Comparison of ENCODE assay signal across 34 cellular contexts in the genomic region with DNA sequence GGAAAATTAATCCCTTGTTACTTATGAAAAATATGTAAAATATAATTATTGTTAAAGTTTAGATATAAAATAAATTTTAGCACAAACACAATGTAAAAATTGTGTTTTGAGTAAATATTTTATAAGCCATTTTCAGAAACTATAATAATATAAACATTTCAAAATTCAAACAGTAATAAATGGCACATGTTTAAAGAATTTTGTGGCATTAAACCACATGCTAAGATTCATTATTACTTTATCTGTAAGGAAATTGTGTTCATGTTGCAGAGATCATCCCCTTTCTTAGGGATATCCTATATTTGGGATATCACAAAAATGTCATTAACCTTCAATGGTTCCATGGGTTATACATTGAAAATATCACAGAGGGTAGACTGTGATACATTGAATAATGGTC.
"Had no signal": no experiment of that assay in that cellular context is flagged by ENCODE, and none has a peak within 500 bp of the region (broad histone marks: within the 10 kb centered on the region; RNA-seq: fewer than 3 reads in every experiment).

No MANE protein-coding gene starts in this region.

- H3K27me3 ChIP-seq: adrenal gland, body of pancreas, brain microvascular endothelial cell, breast epithelium had no signal

- DNase-seq: activated B cell treated with CpG ODN at 0.5 μM for 24 hours; activated CD4-positive, alpha-beta memory T cell treated with anti-CD3 and anti-CD28 coated beads for 36 hours; activated CD4-positive, alpha-beta T cell treated with anti-CD3 and anti-CD28 coated beads for 4 hours; activated CD4-positive, alpha-beta T cell treated with anti-CD3 and anti-CD28 coated beads, Interleukin-2, amount 10 ng/mL, durations not matched to agents 24 days and 14 days; activated CD4-positive, alpha-beta T cell treated with anti-CD3 and anti-CD28 coated beads, Interleukin-2, amount 50 U/mL, for 1 hour; activated CD4-positive, alpha-beta T cell treated with anti-CD3 and anti-CD28 coated beads, Interleukin-2, amount 50 U/mL, for 4 hours; activated CD4-positive, CD25-positive, alpha-beta regulatory T cell treated with anti-CD3 and anti-CD28 coated beads, Interleukin-2, amount 50 U/mL, for 72 hours; activated CD8-positive, alpha-beta memory T cell treated with anti-CD3 and anti-CD28 coated beads, Interleukin-2, amount 50 U/mL, for 4 hours; activated CD8-positive, alpha-beta T cell treated with anti-CD3 and anti-CD28 coated beads for 36 hours; activated effector memory CD4-positive, alpha-beta T cell treated with anti-CD3 and anti-CD28 coated beads, Interleukin-2, amount 50 U/mL, for 16 hours; activated gamma-delta T cell treated with Interleukin-2 at 50 U/mL for 16 hours; activated naive CD4-positive, alpha-beta T cell; activated naive CD4-positive, alpha-beta T cell treated with anti-CD3 and anti-CD28 coated beads for 36 hours; activated naive CD4-positive, alpha-beta T cell treated with anti-CD3 and anti-CD28 coated beads, Interleukin-2, amount 50 U/mL, for 16 hours; activated naive CD8-positive, alpha-beta T cell treated with anti-CD3 and anti-CD28 coated beads for 36 hours; activated T-cell treated with anti-CD3 and anti-CD28 coated beads for 4 hours; activated T-cell treated with anti-CD3 and anti-CD28 coated beads, Interleukin-2, amount 50 U/mL, for 1 hour; activated T-cell treated with anti-CD3 and anti-CD28 coated beads, Interleukin-2, amount 50 U/mL, for 4 hours; activated T-cell treated with anti-CD3 and anti-CD28 coated beads, Interleukin-2, amount 50 U/mL, for 72 hours; adrenal gland; amniotic stem cell; aorta; body of pancreas; brain microvascular endothelial cell; central memory CD4-positive, alpha-beta T cell; T-helper 1 cell; T-helper 2 cell; T-helper 9 cell had no signal

- H3K36me3 ChIP-seq: adrenal gland, brain microvascular endothelial cell, breast epithelium had no signal

- FAIRE-seq: astrocyte, TTC549 had no signal

- ATAC-seq: activated CD8-positive, alpha-beta T cell treated with anti-CD3 and anti-CD28 coated beads for 36 hours; activated naive CD4-positive, alpha-beta T cell treated with anti-CD3 and anti-CD28 coated beads, Interleukin-2, amount 50 U/mL, for 72 hours; activated T-cell treated with anti-CD3 and anti-CD28 coated beads, Interleukin-2, amount 50 U/mL, for 4 hours; activated T-cell treated with anti-CD3 and anti-CD28 coated beads, Interleukin-2, amount 50 U/mL, for 72 hours; activated T-helper 17 cell treated with anti-CD3 and anti-CD28 coated beads, Interleukin-2, amount 50 U/mL, for 72 hours; body of pancreas had no signal

- H3K4me3 ChIP-seq: adrenal gland, body of pancreas, breast epithelium had no signal

- H3K27ac ChIP-seq: adrenal gland, body of pancreas, brain microvascular endothelial cell, breast epithelium, VCaP had no signal

- H3K4me1 ChIP-seq: adrenal gland, body of pancreas, breast epithelium had no signal

- H3K9me3 ChIP-seq: adrenal gland, body of pancreas, breast epithelium had no signal
